8 cellular contexts compared by ENCODE assay signal in genomic region chr3:123201557-123202427, GRCh38.
DNase-seq lines count a peak whose midpoint lies in the region; ATAC-seq and TF ChIP-seq lines count a peak whose summit lies in the region.

A gene with protein sequence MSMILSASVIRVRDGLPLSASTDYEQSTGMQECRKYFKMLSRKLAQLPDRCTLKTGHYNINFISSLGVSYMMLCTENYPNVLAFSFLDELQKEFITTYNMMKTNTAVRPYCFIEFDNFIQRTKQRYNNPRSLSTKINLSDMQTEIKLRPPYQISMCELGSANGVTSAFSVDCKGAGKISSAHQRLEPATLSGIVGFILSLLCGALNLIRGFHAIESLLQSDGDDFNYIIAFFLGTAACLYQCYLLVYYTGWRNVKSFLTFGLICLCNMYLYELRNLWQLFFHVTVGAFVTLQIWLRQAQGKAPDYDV (plus strand): TSS chr3:123201943. CDS start chr3:123209218, 7,275 bp downstream.

- peak; percentile 97 for DNase-seq in AG20443 (ENCODE audit: low spot score)
- peak; percentile 93 for DNase-seq in NCI-H510A (lab: John Stamatoyannopoulos, UW)
- peak; percentile 93 for DNase-seq in activated CD4-positive, alpha-beta T cell treated with anti-CD3 and anti-CD28 coated beads for 1 hour
- DNase-seq in choroid plexus epithelial cell (ENCODE audit: low read depth) = peak; percentile 96
- DNase-seq in kidney glomerular epithelial cell (lab: John Stamatoyannopoulos, UW) = peak; percentile 91
- peak; percentile 83 to 87 for DNase-seq in stimulated activated CD4-positive, alpha-beta T cell treated with anti-CD3 and anti-CD28 coated beads, Interleukin-1b, Interleukin-23, amount 100 ng/mL, for 1 hour (ENCODE audit: low read depth in 2 of 2)

- ATAC-seq in HG03432 (IDR thresholded peaks at IDR 0.05; ENCODE audit: unreplicated experiment) = peak; percentile 99

- peak within 1 kb of the TSS; percentile 96 for H3K4me3 ChIP-seq in choroid plexus epithelial cell (ENCODE audit: low read depth, low read length)

- peak; percentile 79 for TF ChIP-seq POLR2A in GM19099 (IDR thresholded peaks at IDR 0.05; ENCODE audit: extremely low read depth, insufficient read length, low read depth)

- no peak for TF ChIP-seq CTCF in choroid plexus epithelial cell (conservative IDR thresholded peaks at IDR 0.05; ENCODE audit: low read depth, low read length)

Comparison
In these comparisons a context has a peak if more than half of its experiments do, and no peak if none do; other contexts are left out.
1. Peak in every context shown above with its lines: DNase-seq, ATAC-seq and H3K4me3 ChIP-seq.